16 cellular contexts compared by ENCODE assay signal in genomic region chr10:6597478-6597877, GRCh38.
"Had no signal": no experiment of that assay in that cellular context is flagged by ENCODE, and none has a peak within 500 bp of the region (broad histone marks: within the 10 kb centered on the region; RNA-seq: fewer than 3 reads in every experiment).

No MANE protein-coding gene starts in this region.

- H3K4me3 Mint-ChIP-seq: dendritic cell treated with granulocyte-macrophage colony-stimulating factor and Interleukin-4, amounts not matched to agents 40 ng/mL and 50 ng/mL, for 4 days; endodermal cell had no signal

- H3K9me3 Mint-ChIP-seq: dendritic cell treated with granulocyte-macrophage colony-stimulating factor and Interleukin-4, amounts not matched to agents 40 ng/mL and 50 ng/mL, for 4 days had no signal

- ATAC-seq: body of pancreas, left ventricle myocardium superior, pancreas had no signal

- DNase-seq: activated CD4-positive, alpha-beta T cell treated with anti-CD3 and anti-CD28 coated beads for 4 hours; activated CD8-positive, alpha-beta memory T cell treated with anti-CD3 and anti-CD28 coated beads, Interleukin-2, amount 50 U/mL, for 48 hours; activated effector memory CD4-positive, alpha-beta T cell treated with anti-CD3 and anti-CD28 coated beads, Interleukin-2, amount 50 U/mL, for 16 hours; amniotic stem cell; body of pancreas; endodermal cell; erythroblast; kidney; left ventricle myocardium superior; mesendoderm; pancreas; SIG-M5; stimulated activated CD4-positive, alpha-beta T cell treated with anti-CD3 and anti-CD28 coated beads, Interleukin-4, amount 100 ng/mL, for 24 hours; T-helper 9 cell; thyroid gland had no signal

- H3K27ac Mint-ChIP-seq: dendritic cell treated with granulocyte-macrophage colony-stimulating factor and Interleukin-4, amounts not matched to agents 40 ng/mL and 50 ng/mL, for 4 days; endodermal cell had no signal

- H3K9me3 ChIP-seq: body of pancreas, pancreas, thyroid gland had no signal
